In genomic region chr9:21684831-21685362, GRCh38 we compare ENCODE assay signal across 10 cellular contexts.
DNase-seq lines count a peak whose midpoint lies in the region; ATAC-seq lines count a peak whose summit lies in the region.
"Had no signal": no experiment of that assay in that cellular context is flagged by ENCODE, and none has a peak within 500 bp of the region (broad histone marks: within the 10 kb centered on the region; RNA-seq: fewer than 3 reads in every experiment).

No MANE protein-coding gene starts in this region.

- H3K4me3 Mint-ChIP-seq in activated T-helper 1 cell treated with anti-CD3 and anti-CD28 coated beads, Interleukin-12 subunit alpha, Interleukin-12 subunit beta, Interleukin-2, Interleukin-4 antibody, amounts not matched to agents 30 ng/mL and 10 ng/mL and 1 ng/mL, durations not matched to agents 14 hours and 24 hours and 36 hours = no peak overlapping the region
- H3K4me3 Mint-ChIP-seq in effector memory CD8-positive, alpha-beta T cell = no peak overlapping the region

- H3K27me3 Mint-ChIP-seq in activated T-helper 1 cell treated with anti-CD3 and anti-CD28 coated beads, Interleukin-12 subunit alpha, Interleukin-12 subunit beta, Interleukin-2, Interleukin-4 antibody, amounts not matched to agents 30 ng/mL and 10 ng/mL and 1 ng/mL, durations not matched to agents 14 hours and 24 hours and 36 hours (ENCODE audit: insufficient read depth) = no peaks in the 10 kb centered on the region
- H3K27me3 Mint-ChIP-seq in effector memory CD8-positive, alpha-beta T cell = peaks cover 0 to 5% of the 10 kb centered on the region in 2 donors

- H3K36me3 Mint-ChIP-seq in activated T-helper 1 cell treated with anti-CD3 and anti-CD28 coated beads, Interleukin-12 subunit alpha, Interleukin-12 subunit beta, Interleukin-2, Interleukin-4 antibody, amounts not matched to agents 30 ng/mL and 10 ng/mL and 1 ng/mL, durations not matched to agents 14 hours and 24 hours and 36 hours (ENCODE audit: low read depth) = no peaks in the 10 kb centered on the region
- no peaks in the 10 kb centered on the region for H3K36me3 Mint-ChIP-seq in effector memory CD8-positive, alpha-beta T cell (ENCODE audit: insufficient read depth)

- intact Hi-C loops in activated T-helper 1 cell treated with anti-CD3 and anti-CD28 coated beads, Interleukin-12 subunit alpha, Interleukin-12 subunit beta, Interleukin-2, Interleukin-4 antibody, amounts not matched to agents 30 ng/mL and 10 ng/mL and 1 ng/mL, durations not matched to agents 14 hours and 24 hours and 36 hours (cut with micrococcal nuclease) = loop anchor here (1.0 to 10.0 kb wide), 6 partner anchors 14 to 350 kb away; no protein-coding TSS in a partner anchor

- H3K27ac Mint-ChIP-seq in activated T-helper 1 cell treated with anti-CD3 and anti-CD28 coated beads, Interleukin-12 subunit alpha, Interleukin-12 subunit beta, Interleukin-2, Interleukin-4 antibody, amounts not matched to agents 30 ng/mL and 10 ng/mL and 1 ng/mL, durations not matched to agents 14 hours and 24 hours and 36 hours = peak overlapping the region; percentile 34
- H3K27ac Mint-ChIP-seq in effector memory CD8-positive, alpha-beta T cell = no peak overlapping the region

- ATAC-seq in effector memory CD8-positive, alpha-beta T cell (replicated peaks) = no peak
- ATAC-seq in HG03280 (IDR thresholded peaks at IDR 0.05; ENCODE audit: unreplicated experiment) = no peak
- no peak for ATAC-seq in GM19324 (IDR thresholded peaks at IDR 0.05; ENCODE audit: low FRiP score, unreplicated experiment)
- ATAC-seq in HG02678 (IDR thresholded peaks at IDR 0.05; ENCODE audit: unreplicated experiment) = no peak

- peak; percentile 29 for DNase-seq in NCI-H69 (lab: John Stamatoyannopoulos, UW)
- no peak for DNase-seq in activated T-helper 1 cell treated with anti-CD3 and anti-CD28 coated beads, Interleukin-12 subunit alpha, Interleukin-12 subunit beta, Interleukin-2, Interleukin-4 antibody, amounts not matched to agents 30 ng/mL and 10 ng/mL and 1 ng/mL, durations not matched to agents 14 hours and 24 hours and 36 hours (ENCODE audit: low spot score)
- DNase-seq in kidney glomerular epithelial cell (lab: John Stamatoyannopoulos, UW) = peak; percentile 93
- DNase-seq in stimulated activated CD8-positive, alpha-beta memory T cell treated with anti-CD3 and anti-CD28 coated beads, Interleukin-4, amount 100 ng/mL, for 24 hours (ENCODE audit: low read depth) = peak; percentile 7
- DNase-seq in effector memory CD8-positive, alpha-beta T cell = no peak
- DNase-seq: NCI-H748 treated with DMSO at 0.1 percent for 48 hours, testis had no signal

- H3K4me1 Mint-ChIP-seq in activated T-helper 1 cell treated with anti-CD3 and anti-CD28 coated beads, Interleukin-12 subunit alpha, Interleukin-12 subunit beta, Interleukin-2, Interleukin-4 antibody, amounts not matched to agents 30 ng/mL and 10 ng/mL and 1 ng/mL, durations not matched to agents 14 hours and 24 hours and 36 hours (ENCODE audit: low read depth) = peaks cover 45% of the 10 kb centered on the region
- H3K4me1 Mint-ChIP-seq in effector memory CD8-positive, alpha-beta T cell (ENCODE audit: low read depth in 2 of 2) = peaks cover 3 to 4% of the 10 kb centered on the region in 2 donors

- H3K9me3 Mint-ChIP-seq in activated T-helper 1 cell treated with anti-CD3 and anti-CD28 coated beads, Interleukin-12 subunit alpha, Interleukin-12 subunit beta, Interleukin-2, Interleukin-4 antibody, amounts not matched to agents 30 ng/mL and 10 ng/mL and 1 ng/mL, durations not matched to agents 14 hours and 24 hours and 36 hours = no peaks in the 10 kb centered on the region
- H3K9me3 Mint-ChIP-seq in effector memory CD8-positive, alpha-beta T cell = no peaks in the 10 kb centered on the region

Comparison
In these comparisons a context has a peak if more than half of its experiments do, and no peak if none do; other contexts are left out.
1. DNase-seq: peak in NCI-H69 (single experiment), kidney glomerular epithelial cell (single experiment) and stimulated activated CD8-positive, alpha-beta memory T cell treated with anti-CD3 and anti-CD28 coated beads, Interleukin-4, amount 100 ng/mL, for 24 hours (single experiment); none in activated T-helper 1 cell treated with anti-CD3 and anti-CD28 coated beads, Interleukin-12 subunit alpha, Interleukin-12 subunit beta, Interleukin-2, Interleukin-4 antibody, amounts not matched to agents 30 ng/mL and 10 ng/mL and 1 ng/mL, durations not matched to agents 14 hours and 24 hours and 36 hours (single experiment) and effector memory CD8-positive, alpha-beta T cell (0 of 3).